In the genomic region with DNA sequence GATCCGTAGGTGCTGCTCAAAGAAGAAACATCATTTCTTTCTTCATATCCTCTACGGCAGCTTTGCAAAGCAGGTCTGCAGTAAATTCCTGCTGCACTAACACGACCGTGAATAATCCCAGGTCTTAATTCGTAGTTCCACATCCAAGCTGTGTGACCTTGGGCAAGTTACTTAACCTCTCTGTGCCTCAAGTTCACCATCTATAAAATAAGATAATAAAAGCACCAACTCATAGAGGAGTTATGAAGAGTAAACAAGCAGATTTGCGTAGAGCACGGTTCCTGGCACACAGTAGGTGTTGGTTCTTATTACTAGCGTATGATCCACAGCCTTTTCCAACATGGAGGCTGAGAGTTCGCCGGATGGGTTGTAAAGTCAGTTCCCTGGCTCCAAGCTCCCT, we compare ENCODE assay signal across 14 cellular contexts. TPM values are rescaled to one million over a fixed set of nuclear protein-coding genes. Genes with fewer than 3 reads are reported as not detected.
DNase-seq lines count a peak whose midpoint lies in the region; ATAC-seq, FAIRE-seq and TF ChIP-seq lines count a peak whose summit lies in the region.
"Had no signal": no experiment of that assay in that cellular context is flagged by ENCODE, and none has a peak within 500 bp of the region (broad histone marks: within the 10 kb centered on the region; RNA-seq: fewer than 3 reads in every experiment).

No MANE protein-coding gene starts in this region.

- TF ChIP-seq CTCF in cardiac muscle cell (IDR thresholded peaks at IDR 0.05; ENCODE audit: low read depth, low read length) = no peak
- no peak for TF ChIP-seq CTCF in astrocyte (IDR thresholded peaks at IDR 0.05; ENCODE audit: insufficient read depth, low read depth, low read length)
- no peak for TF ChIP-seq CTCF in transverse colon (IDR thresholded peaks at IDR 0.05)

- H3K9me3 ChIP-seq in cardiac muscle cell (ENCODE audit: low read depth) (no peaks in the 10 kb centered on the region), astrocyte (ENCODE audit: insufficient read depth, low read depth, low read length) (no peaks in the 10 kb centered on the region), transverse colon (no peaks in the 10 kb centered on the region)

- no peak overlapping the region for H4K8ac ChIP-seq in mesendoderm (ENCODE audit: low read depth, low read length)

- intact Hi-C loops in left ventricle myocardium superior (cut with micrococcal nuclease) = no loop called here
- intact Hi-C loops in transverse colon (cut with DNase I; ENCODE audit: low total_unique reads) = no loop called here

- H3K36me3 Mint-ChIP-seq in astrocyte (ENCODE audit: low read depth, unreplicated experiment) = peaks cover 5% of the 10 kb centered on the region

- H3K9ac ChIP-seq in astrocyte (ENCODE audit: low read length) (peak overlapping the region; percentile 37), mesendoderm (ENCODE audit: low read length) (no peak overlapping the region)

- no peaks in the 10 kb centered on the region for H3K9me3 Mint-ChIP-seq in astrocyte (ENCODE audit: unreplicated experiment)
- H3K9me3 Mint-ChIP-seq: central memory CD8-positive, alpha-beta T cell had no signal

- no peak overlapping the region for H4K5ac ChIP-seq in mesendoderm (ENCODE audit: low read length)

- no peak overlapping the region for H2BK5ac ChIP-seq in mesendoderm (ENCODE audit: low read length)

- no peaks in the 10 kb centered on the region for H3K27me3 Mint-ChIP-seq in astrocyte (ENCODE audit: low read depth, unreplicated experiment)
- H3K27me3 Mint-ChIP-seq: central memory CD8-positive, alpha-beta T cell had no signal

- in situ Hi-C loops in transverse colon (cut with MboI; ENCODE audit: low pct_ligation_motif_present in 1 of 4, low pct_unique_long_range_greater_than_20kb in 1 of 4, low sequenced_read_pairs in 3 of 4) = loop anchor here in 2 of 4 donors (10.0 kb wide), 2 partner anchors 49 to 201 kb away; no protein-coding TSS in a partner anchor

- H2BK15ac ChIP-seq in mesendoderm (replicated peaks; ENCODE audit: low read depth) = no peak overlapping the region

- H2BK120ac ChIP-seq in mesendoderm (ENCODE audit: low read depth, low read length) = no peak overlapping the region

- H3K27me3 ChIP-seq in cardiac muscle cell (no peaks in the 10 kb centered on the region), astrocyte (ENCODE audit: insufficient read depth, low read length) (no peaks in the 10 kb centered on the region), mesendoderm (ENCODE audit: insufficient read depth, low read length, poor library complexity) (no peaks in the 10 kb centered on the region), transverse colon (no peaks in the 10 kb centered on the region), H7 (ENCODE audit: control insufficient read depth, insufficient read depth, low read length) (no peaks in the 10 kb centered on the region)

- H3K4ac ChIP-seq in mesendoderm (ENCODE audit: low read depth, low read length) = no peak overlapping the region

- H3K79me2 ChIP-seq in astrocyte (ENCODE audit: insufficient read depth, low read length) = peaks cover 83% of the 10 kb centered on the region
- H3K79me2 ChIP-seq in mesendoderm (ENCODE audit: control insufficient read depth, insufficient read depth, low read length) = peaks cover 75% of the 10 kb centered on the region

- no peak overlapping the region for H3K23ac ChIP-seq in mesendoderm (ENCODE audit: low read length)

- H4K20me1 ChIP-seq in astrocyte (ENCODE audit: insufficient read depth, low read length) = peaks cover 76% of the 10 kb centered on the region

- peaks cover 15% of the 10 kb centered on the region for H3K79me1 ChIP-seq in mesendoderm (ENCODE audit: low read length)

- no peak overlapping the region for H3K18ac ChIP-seq in mesendoderm (ENCODE audit: low read length)

- no CpG with 5 or more reads among the region's 10 CpGs for WGBS in mesendoderm (ENCODE audit: extremely low coverage, insufficient coverage, low lambda C conversion rate)
- 81 to 82% methylated on average over 7 to 10 of the region's 10 CpGs for WGBS in transverse colon (ENCODE audit: low coverage in 1 of 2), 2 donors

- DNase-seq in cardiac muscle cell (ENCODE audit: low read depth in 1 of 2, low spot score in 1 of 2) (no peak), left ventricle myocardium superior (no peak), astrocyte (ENCODE audit: low read depth) (no peak), mesendoderm (no peak), transverse colon (no peak), T-helper 1 cell (no peak), NCI-H748 (lab: John Stamatoyannopoulos, UW; ENCODE audit: unreplicated experiment) (no peak), H7 (no peak)
- DNase-seq: ACHN; activated CD8-positive, alpha-beta T cell treated with anti-CD3 and anti-CD28 coated beads, Interleukin-2, amount 10 ng/mL, durations not matched to agents 7 days and 5 days; activated naive CD4-positive, alpha-beta T cell; DMS 273 treated with DMSO at 0.1 percent for 48 hours; left colon had no signal

- FAIRE-seq in astrocyte (lab: Jason Lieb, UNC) = no peak

- TF ChIP-seq EP300 in transverse colon (IDR thresholded peaks at IDR 0.05; ENCODE audit: low read depth) = no peak

- H3K4me1 Mint-ChIP-seq in astrocyte (ENCODE audit: low read depth, unreplicated experiment) = peaks cover 26% of the 10 kb centered on the region

- peak overlapping the region; percentile 45 for H3K27ac ChIP-seq in cardiac muscle cell
- H3K27ac ChIP-seq in astrocyte (ENCODE audit: low read depth, low read length) = no peak overlapping the region
- H3K27ac ChIP-seq in mesendoderm (ENCODE audit: low read depth, low read length) = peak overlapping the region; percentile 57
- peak overlapping the region; percentile 28 to 100 (median 98) for H3K27ac ChIP-seq in transverse colon

- H3K4me1 ChIP-seq in cardiac muscle cell (ENCODE audit: low read depth) (peaks cover 46% of the 10 kb centered on the region), astrocyte (ENCODE audit: insufficient read depth, low read length) (peaks cover 26% of the 10 kb centered on the region), mesendoderm (ENCODE audit: control insufficient read depth, low read depth, low read length) (peaks cover 7% of the 10 kb centered on the region), transverse colon (peaks cover 23 to 59% (median 45%) of the 10 kb centered on the region in 4 donors)

- H2AK5ac ChIP-seq in mesendoderm (ENCODE audit: low read length) = no peak overlapping the region

- H3K4me3 ChIP-seq in cardiac muscle cell = no peak overlapping the region
- H3K4me3 ChIP-seq in astrocyte (ENCODE audit: insufficient read depth, low read depth, low read length) = no peak overlapping the region
- no peak overlapping the region for H3K4me3 ChIP-seq in mesendoderm (ENCODE audit: low read length)
- H3K4me3 ChIP-seq in transverse colon = no peak overlapping the region
- H3K4me3 ChIP-seq in H7 (ENCODE audit: insufficient read depth, low read depth, low read length) = no peak overlapping the region

- no peak for TF ChIP-seq POLR2A in transverse colon (IDR thresholded peaks at IDR 0.05)

- no peak for ATAC-seq in left ventricle myocardium superior
- ATAC-seq: activated CD8-positive, alpha-beta T cell treated with anti-CD3 and anti-CD28 coated beads, Interleukin-2, amount 10 ng/mL, durations not matched to agents 7 days and 5 days; left colon had no signal

- H3K4me3 Mint-ChIP-seq in astrocyte (ENCODE audit: unreplicated experiment) = peak overlapping the region; percentile 82
- H3K4me3 Mint-ChIP-seq: activated CD8-positive, alpha-beta T cell treated with anti-CD3 and anti-CD28 coated beads, Interleukin-2, amount 10 ng/mL, durations not matched to agents 7 days and 5 days; central memory CD8-positive, alpha-beta T cell had no signal

- no peak overlapping the region for H3K56ac ChIP-seq in mesendoderm (ENCODE audit: low read length)

- H2AFZ ChIP-seq in astrocyte (ENCODE audit: low read depth, low read length) = no peak overlapping the region

- H3K36me3 ChIP-seq in cardiac muscle cell = no peaks in the 10 kb centered on the region
- no peaks in the 10 kb centered on the region for H3K36me3 ChIP-seq in astrocyte (ENCODE audit: insufficient read depth, low read length)
- H3K36me3 ChIP-seq in mesendoderm (ENCODE audit: control insufficient read depth, insufficient read depth, low read length) = no peaks in the 10 kb centered on the region
- no peaks in the 10 kb centered on the region for H3K36me3 ChIP-seq in transverse colon
- H3K36me3 ChIP-seq in H7 (replicated peaks; ENCODE audit: control insufficient read depth, insufficient read depth, low read length) = no peaks in the 10 kb centered on the region

- H3K4me2 ChIP-seq in astrocyte (ENCODE audit: low read length) = peak overlapping the region; percentile 61
- H3K4me2 ChIP-seq in mesendoderm (ENCODE audit: low read length) = no peak overlapping the region

- H3K27ac Mint-ChIP-seq in astrocyte (ENCODE audit: unreplicated experiment) = peak overlapping the region; percentile 77
- H3K27ac Mint-ChIP-seq: activated CD8-positive, alpha-beta T cell treated with anti-CD3 and anti-CD28 coated beads, Interleukin-2, amount 10 ng/mL, durations not matched to agents 7 days and 5 days had no signal

RNA-seq across cellular contexts. Expression of a gene that starts 3.6 kb away (rescaled TPM):
- total RNA-seq in cardiac muscle cell (57.4 and 113 TPM in 2 replicates), left ventricle myocardium superior (142 TPM), astrocyte (425 and 489 TPM in 2 replicates), transverse colon (100 to 1,000 TPM in 2 of 4 donors, 10 to 100 TPM in 2; 72.1 to 460 (median 119) TPM)
- 98.5 and 153 TPM in 2 replicates for polyA plus RNA-seq in cardiac muscle cell
- 129 TPM for polyA plus RNA-seq in mesendoderm (2013, experiment 1 of 2)
- 129 TPM for polyA plus RNA-seq in mesendoderm (2013, experiment 2 of 2)
- total RNA-seq in H7 (2014; rRNA removed; shearing (Covaris generic)) = 25.1 and 27.2 TPM in 2 replicates
